ENCODE assay signal across 14 cellular contexts in the genomic region with DNA sequence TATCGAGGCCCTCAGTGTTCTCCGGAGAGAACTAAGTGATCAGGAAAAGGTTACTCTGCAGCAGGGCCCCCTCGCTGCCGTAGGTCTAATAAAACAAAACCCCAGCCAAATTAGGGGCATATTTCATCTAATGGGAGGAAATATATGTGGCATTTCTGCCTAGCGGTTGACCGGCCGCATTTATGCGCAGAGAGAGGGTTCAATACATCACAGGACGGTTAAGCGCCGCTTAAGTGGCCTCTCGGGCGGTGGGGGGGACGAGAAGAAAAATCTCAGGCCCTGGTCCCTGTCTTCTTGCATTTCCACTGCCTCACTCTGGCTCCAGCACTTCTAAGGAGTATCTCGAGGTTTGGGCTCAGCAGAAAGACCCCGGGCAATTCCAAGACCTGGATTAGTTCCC.
A peak's percentile ranks its signal among the peaks of the same experiment; 100 is the strongest.
DNase-seq lines count a peak whose midpoint lies in the region; ATAC-seq and TF ChIP-seq lines count a peak whose summit lies in the region.
"Had no signal": no experiment of that assay in that cellular context is flagged by ENCODE, and none has a peak within 500 bp of the region (broad histone marks: within the 10 kb centered on the region; RNA-seq: fewer than 3 reads in every experiment).

No MANE protein-coding gene starts in this region.

- peak overlapping the region; percentile 65 for H3K27ac Mint-ChIP-seq in chondrocyte (ENCODE audit: unreplicated experiment)
- H3K27ac Mint-ChIP-seq in nephron = peak overlapping the region; percentile 64 to 97 (median 78)
- peak overlapping the region; percentile 39 for H3K27ac Mint-ChIP-seq in progenitor cell of endocrine pancreas
- H3K27ac Mint-ChIP-seq: CD14-positive monocyte; CD8-positive, alpha-beta T cell; H9 had no signal

- ATAC-seq in GM21825 (IDR thresholded peaks at IDR 0.05; ENCODE audit: unreplicated experiment) = no peak
- ATAC-seq: CD8-positive, alpha-beta T cell; GM12878; HepG2 had no signal

- H3K4me3 Mint-ChIP-seq in chondrocyte (ENCODE audit: unreplicated experiment) (no peak overlapping the region), nephron (peak overlapping the region in 1 of 3 experiments; percentile 6), progenitor cell of endocrine pancreas (ENCODE audit: low read depth) (no peak overlapping the region)
- H3K4me3 Mint-ChIP-seq: CD14-positive monocyte; CD8-positive, alpha-beta T cell; H9 had no signal

- TF ChIP-seq CTCF in chondrocyte (IDR thresholded peaks at IDR 0.05) (no peak), nephron (IDR thresholded peaks at IDR 0.05; ENCODE audit: unreplicated experiment in 3 of 3) (no peak), progenitor cell of endocrine pancreas (IDR thresholded peaks at IDR 0.05; ENCODE audit: unreplicated experiment) (no peak)

- H3K36me3 Mint-ChIP-seq in chondrocyte (ENCODE audit: low read depth) = peaks cover 4% of the 10 kb centered on the region
- H3K36me3 Mint-ChIP-seq in nephron (ENCODE audit: low read depth) = no peaks in the 10 kb centered on the region
- H3K36me3 Mint-ChIP-seq in progenitor cell of endocrine pancreas (ENCODE audit: insufficient read depth) = no peaks in the 10 kb centered on the region
- H3K36me3 Mint-ChIP-seq: CD14-positive monocyte; CD8-positive, alpha-beta T cell had no signal

- H3K9me3 Mint-ChIP-seq in chondrocyte (ENCODE audit: low read depth) (peaks cover 11% of the 10 kb centered on the region), nephron (peaks cover 3% of the 10 kb centered on the region), progenitor cell of endocrine pancreas (ENCODE audit: low read depth) (no peaks in the 10 kb centered on the region)
- H3K9me3 Mint-ChIP-seq: CD8-positive, alpha-beta T cell; H9 had no signal

- H3K4me1 Mint-ChIP-seq in chondrocyte (ENCODE audit: low read depth) (peaks cover 72% of the 10 kb centered on the region), nephron (peaks cover 63% of the 10 kb centered on the region), progenitor cell of endocrine pancreas (ENCODE audit: low read depth) (peaks cover under 1% of the 10 kb centered on the region)
- H3K4me1 Mint-ChIP-seq: CD14-positive monocyte had no signal

- no peaks in the 10 kb centered on the region for H3K27me3 Mint-ChIP-seq in chondrocyte (ENCODE audit: low read depth)
- H3K27me3 Mint-ChIP-seq in nephron (ENCODE audit: low read depth) = peaks cover 4% of the 10 kb centered on the region
- peaks cover 14% of the 10 kb centered on the region for H3K27me3 Mint-ChIP-seq in progenitor cell of endocrine pancreas

- DNase-seq in chondrocyte (ENCODE audit: low spot score) (no peak), progenitor cell of endocrine pancreas (ENCODE audit: low spot score, unreplicated experiment) (no peak), DMS 273 (lab: John Stamatoyannopoulos, UW; ENCODE audit: unreplicated experiment) (no peak), NCI-H2171 (lab: John Stamatoyannopoulos, UW) (no peak)
- DNase-seq: CD8-positive, alpha-beta T cell; COR-L47; DMS53; GOT3; H9 had no signal
